ENCODE assay signal across 8 cellular contexts in the genomic region with DNA sequence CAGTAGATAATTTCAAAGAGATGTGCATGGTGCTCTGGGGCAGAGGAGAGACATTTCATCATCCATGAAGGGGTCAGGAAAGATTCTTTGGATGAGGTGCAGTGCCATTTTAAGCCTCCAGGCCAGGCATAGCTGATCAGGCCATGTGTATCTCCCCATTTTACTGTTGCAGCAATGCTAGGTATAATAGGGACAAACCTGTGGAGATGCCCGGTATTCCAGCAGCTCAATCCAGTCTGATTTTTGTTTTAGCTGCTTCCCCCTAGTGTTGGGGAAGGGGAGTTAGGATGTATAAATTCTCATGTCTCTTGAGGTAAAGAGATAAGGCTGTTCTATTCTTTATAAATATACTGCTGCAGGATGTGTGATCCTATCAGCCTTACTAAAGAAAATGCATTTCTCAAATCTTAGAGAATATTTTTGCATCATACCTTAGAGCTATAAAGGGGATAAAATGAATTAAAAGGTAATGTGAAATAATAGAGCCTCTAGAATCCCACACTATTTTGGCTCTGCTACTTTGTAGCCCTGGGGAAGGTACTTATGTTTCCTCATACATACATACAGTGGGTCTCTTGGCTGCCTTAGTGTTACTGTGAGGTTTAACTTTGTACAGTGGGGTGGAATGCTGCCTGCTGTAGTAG. TPM values are rescaled to one million over a fixed set of nuclear protein-coding genes. Genes with fewer than 3 reads are reported as not detected.
DNase-seq lines count a peak whose midpoint lies in the region; ATAC-seq lines count a peak whose summit lies in the region.

No MANE protein-coding gene starts in this region.

- peaks cover 55% of the 10 kb centered on the region for H3K4me1 Mint-ChIP-seq in stimulated activated naive CD8-positive, alpha-beta T cell treated with anti-CD3 and anti-CD28 coated beads, Interleukin-15, amount 100 ng/mL, for 72 hours

- ATAC-seq in stimulated activated naive CD8-positive, alpha-beta T cell treated with anti-CD3 and anti-CD28 coated beads, Interleukin-15, amount 100 ng/mL, for 72 hours, result no peak
- no peak for ATAC-seq in HG03565 (IDR thresholded peaks at IDR 0.05; ENCODE audit: unreplicated experiment)

- no peaks in the 10 kb centered on the region for H3K27me3 Mint-ChIP-seq in stimulated activated naive CD8-positive, alpha-beta T cell treated with anti-CD3 and anti-CD28 coated beads, Interleukin-15, amount 100 ng/mL, for 72 hours

- H3K9me3 Mint-ChIP-seq in stimulated activated naive CD8-positive, alpha-beta T cell treated with anti-CD3 and anti-CD28 coated beads, Interleukin-15, amount 100 ng/mL, for 72 hours, result no peaks in the 10 kb centered on the region

- peak overlapping the region; percentile 83 to 89 for H3K4me3 Mint-ChIP-seq in stimulated activated naive CD8-positive, alpha-beta T cell treated with anti-CD3 and anti-CD28 coated beads, Interleukin-15, amount 100 ng/mL, for 72 hours

- peak; percentile 57 for DNase-seq in activated CD8-positive, alpha-beta memory T cell treated with anti-CD3 and anti-CD28 coated beads for 24 hours
- no peak for DNase-seq in activated CD8-positive, alpha-beta memory T cell treated with anti-CD3 and anti-CD28 coated beads, Interleukin-2, amount 50 U/mL, for 4 hours
- peak; percentile 51 for DNase-seq in RPMI7951 (ENCODE audit: low read depth)
- DNase-seq in fibroblast of gingiva (ENCODE audit: low read depth), result peak; percentile 32
- DNase-seq in stimulated activated naive CD8-positive, alpha-beta T cell treated with anti-CD3 and anti-CD28 coated beads, Interleukin-15, amount 100 ng/mL, for 72 hours, result no peak
- no peak for DNase-seq in germinal center (ENCODE audit: low spot score)
- no peak for DNase-seq in DMS153 treated with DMSO at 0.1 percent for 48 hours (lab: John Stamatoyannopoulos, UW; ENCODE audit: unreplicated experiment)

- H3K27ac Mint-ChIP-seq in stimulated activated naive CD8-positive, alpha-beta T cell treated with anti-CD3 and anti-CD28 coated beads, Interleukin-15, amount 100 ng/mL, for 72 hours, result peak overlapping the region in 1 of 2 donors; percentile 80

RNA-seq across cellular contexts. Expression of gene CDV3, which starts 5.2 kb away (rescaled TPM):
- 94.5 and 96.8 TPM in 2 replicates for total RNA-seq in RPMI7951 (2014; rRNA removed; shearing (Covaris generic))

Comparison
In these comparisons a context has a peak if more than half of its experiments do, and no peak if none do; other contexts are left out.
1. DNase-seq: peak in activated CD8-positive, alpha-beta memory T cell treated with anti-CD3 and anti-CD28 coated beads for 24 hours (single experiment), RPMI7951 (single experiment) and fibroblast of gingiva (single experiment); none in activated CD8-positive, alpha-beta memory T cell treated with anti-CD3 and anti-CD28 coated beads, Interleukin-2, amount 50 U/mL, for 4 hours (single experiment), stimulated activated naive CD8-positive, alpha-beta T cell treated with anti-CD3 and anti-CD28 coated beads, Interleukin-15, amount 100 ng/mL, for 72 hours (0 of 2), germinal center (single experiment) and DMS153 treated with DMSO at 0.1 percent for 48 hours (single experiment).